1 cellular context compared by ENCODE assay signal in the genomic region with DNA sequence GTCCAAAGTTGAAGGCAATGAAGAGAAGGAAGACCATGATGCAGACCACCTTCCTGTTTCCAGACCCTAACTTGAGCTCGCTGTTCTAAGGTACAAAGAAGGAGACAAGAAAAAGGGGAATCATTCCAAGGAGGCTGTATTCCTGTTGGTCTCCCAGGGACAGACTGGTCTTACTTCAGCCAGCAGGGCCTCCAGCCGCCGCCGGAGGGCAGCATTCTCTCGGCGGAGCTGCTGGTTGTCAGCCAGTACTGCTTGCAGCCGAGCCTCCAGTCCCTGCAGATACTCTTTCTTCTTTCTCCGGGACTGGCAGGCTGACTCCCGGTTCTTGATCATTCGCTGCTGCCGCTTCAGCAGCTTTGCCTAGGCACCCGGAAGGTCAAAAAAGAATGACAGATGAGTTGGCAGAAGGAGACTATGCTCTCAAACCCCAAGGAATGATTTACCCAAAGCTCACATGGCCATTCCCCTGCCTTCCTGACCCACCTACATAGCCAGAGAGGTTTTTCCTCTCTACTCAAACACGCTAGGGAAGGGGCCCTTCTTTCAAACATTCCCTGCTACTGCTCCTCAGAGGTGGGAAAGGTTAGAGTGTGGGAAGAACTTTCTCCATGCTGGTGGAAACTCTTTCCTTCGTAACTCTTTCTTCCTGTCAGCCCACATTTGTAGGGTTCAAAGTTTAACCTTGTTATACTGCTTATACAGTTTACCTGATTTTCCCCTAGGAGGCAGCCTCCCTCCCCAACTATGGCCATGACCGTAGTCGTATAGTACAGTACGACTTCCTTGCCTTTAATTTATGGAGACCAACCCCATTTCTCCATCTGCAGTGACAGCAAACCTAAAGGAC.
TF ChIP-seq lines count a peak whose summit lies in the region.

No MANE protein-coding gene starts in this region.

TF ChIP-seq in HepG2, 621 proteins besides CTCF, POLR2A, EP300 and RAD21 (continued from another document and continues in another):
- TF ChIP-seq HBP1 (CRISPR knock-in tag; IDR thresholded peaks at IDR 0.05; ENCODE audit: low read depth) (peak; percentile 61; the same call in 1 of the 2 replicates), MAF1 (CRISPR knock-in tag; IDR thresholded peaks at IDR 0.05; ENCODE audit: borderline replicate concordance) (no peak), ZNF670 (CRISPR knock-in tag; IDR thresholded peaks at IDR 0.05; ENCODE audit: borderline replicate concordance) (no peak), ZSCAN25 (CRISPR knock-in tag; IDR thresholded peaks at IDR 0.05) (peak; percentile 65; the same call in 1 of the 2 replicates), ZC3H13 (CRISPR knock-in tag; IDR thresholded peaks at IDR 0.05) (no peak), ZNF292 (CRISPR knock-in tag; IDR thresholded peaks at IDR 0.05; ENCODE audit: borderline replicate concordance, low read depth) (0 out of 2 replicates have a peak, but pooled peaks have one; percentile 28), TEAD3 (CRISPR knock-in tag; optimal IDR thresholded peaks at IDR 0.05; ENCODE audit: borderline replicate concordance) (peak; percentile 55), IRF2 (CRISPR knock-in tag; IDR thresholded peaks at IDR 0.05) (peak; percentile 69), PCBP2 (optimal IDR thresholded peaks at IDR 0.05; ENCODE audit: low read depth, low read length, poor library complexity, severe bottlenecking) (no peak), TGIF2 (CRISPR knock-in tag; IDR thresholded peaks at IDR 0.05) (peak; percentile 75), BRCA1 (CRISPR knock-in tag; IDR thresholded peaks at IDR 0.05) (peak; percentile 95; the same call in 1 of the 2 replicates), ZNF556 (CRISPR knock-in tag; IDR thresholded peaks at IDR 0.05; ENCODE audit: borderline replicate concordance) (peak; percentile 53; the same call in 1 of the 2 replicates), ZNF749 (CRISPR knock-in tag; IDR thresholded peaks at IDR 0.05; ENCODE audit: borderline replicate concordance) (no peak), SNAPC5 (CRISPR knock-in tag; IDR thresholded peaks at IDR 0.05; ENCODE audit: borderline replicate concordance) (no peak), USF2 (IDR thresholded peaks at IDR 0.05; ENCODE audit: low read depth, low read length) (no peak), USF2 (CRISPR knock-in tag; IDR thresholded peaks at IDR 0.05; ENCODE audit: borderline replicate concordance) (no peak), ZNF232 (CRISPR knock-in tag; IDR thresholded peaks at IDR 0.05; ENCODE audit: borderline replicate concordance) (peak; percentile 89; the same call in 1 of the 2 replicates), ZBTB49 (CRISPR knock-in tag; IDR thresholded peaks at IDR 0.05; ENCODE audit: borderline replicate concordance) (no peak), SSRP1 (CRISPR knock-in tag; IDR thresholded peaks at IDR 0.05) (no peak; the same call in 1 of the 2 replicates), PITX1 (CRISPR knock-in tag; IDR thresholded peaks at IDR 0.05) (0 out of 2 replicates have a peak, but pooled peaks have one; percentile 7), ZNF549 (CRISPR knock-in tag; IDR thresholded peaks at IDR 0.05) (no peak), ZNF547 (CRISPR knock-in tag; IDR thresholded peaks at IDR 0.05) (peak; percentile 57; the same call in 1 of the 2 replicates), ZNF260 (CRISPR knock-in tag; IDR thresholded peaks at IDR 0.05; ENCODE audit: borderline replicate concordance, low read depth) (no peak), SKI (IDR thresholded peaks at IDR 0.05; ENCODE audit: partially characterized antibody) (no peak), ZBTB7B (CRISPR knock-in tag; IDR thresholded peaks at IDR 0.05) (peak; percentile 36; the same call in 1 of the 2 replicates), ELF1 (CRISPR knock-in tag; IDR thresholded peaks at IDR 0.05) (peak; percentile 40; the same call in 1 of the 2 replicates), MBD4 (IDR thresholded peaks at IDR 0.05; ENCODE audit: borderline replicate concordance, low read length) (no peak), SMC3 (IDR thresholded peaks at IDR 0.05; ENCODE audit: low read length) (peak; percentile 79), ZNF33A (CRISPR knock-in tag; IDR thresholded peaks at IDR 0.05; ENCODE audit: borderline replicate concordance) (no peak), ZFX (CRISPR knock-in tag; IDR thresholded peaks at IDR 0.05; ENCODE audit: low read depth) (no peak; the same call in 1 of the 2 replicates), ZNF557 (CRISPR knock-in tag; IDR thresholded peaks at IDR 0.05) (no peak)
- TF ChIP-seq, protein P1, sequence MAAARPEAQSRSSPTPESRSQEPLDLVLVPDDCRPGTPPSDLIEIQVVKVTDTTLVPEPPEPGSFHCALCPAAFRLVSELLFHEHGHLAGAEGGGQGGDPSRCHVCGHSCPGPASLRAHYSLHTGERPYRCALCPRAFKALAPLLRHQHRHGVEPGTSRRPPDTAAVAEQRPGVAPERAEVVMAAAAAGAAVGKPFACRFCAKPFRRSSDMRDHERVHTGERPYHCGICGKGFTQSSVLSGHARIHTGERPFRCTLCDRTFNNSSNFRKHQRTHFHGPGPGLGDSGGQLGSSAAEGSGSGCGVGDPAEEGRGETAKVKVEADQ (CRISPR knock-in tag; IDR thresholded peaks at IDR 0.05; ENCODE audit: borderline replicate concordance), result no peak
- TF ChIP-seq, protein P2, sequence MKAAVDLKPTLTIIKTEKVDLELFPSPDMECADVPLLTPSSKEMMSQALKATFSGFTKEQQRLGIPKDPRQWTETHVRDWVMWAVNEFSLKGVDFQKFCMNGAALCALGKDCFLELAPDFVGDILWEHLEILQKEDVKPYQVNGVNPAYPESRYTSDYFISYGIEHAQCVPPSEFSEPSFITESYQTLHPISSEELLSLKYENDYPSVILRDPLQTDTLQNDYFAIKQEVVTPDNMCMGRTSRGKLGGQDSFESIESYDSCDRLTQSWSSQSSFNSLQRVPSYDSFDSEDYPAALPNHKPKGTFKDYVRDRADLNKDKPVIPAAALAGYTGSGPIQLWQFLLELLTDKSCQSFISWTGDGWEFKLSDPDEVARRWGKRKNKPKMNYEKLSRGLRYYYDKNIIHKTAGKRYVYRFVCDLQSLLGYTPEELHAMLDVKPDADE (CRISPR knock-in tag; IDR thresholded peaks at IDR 0.05), result no peak
- TF ChIP-seq, protein P3, sequence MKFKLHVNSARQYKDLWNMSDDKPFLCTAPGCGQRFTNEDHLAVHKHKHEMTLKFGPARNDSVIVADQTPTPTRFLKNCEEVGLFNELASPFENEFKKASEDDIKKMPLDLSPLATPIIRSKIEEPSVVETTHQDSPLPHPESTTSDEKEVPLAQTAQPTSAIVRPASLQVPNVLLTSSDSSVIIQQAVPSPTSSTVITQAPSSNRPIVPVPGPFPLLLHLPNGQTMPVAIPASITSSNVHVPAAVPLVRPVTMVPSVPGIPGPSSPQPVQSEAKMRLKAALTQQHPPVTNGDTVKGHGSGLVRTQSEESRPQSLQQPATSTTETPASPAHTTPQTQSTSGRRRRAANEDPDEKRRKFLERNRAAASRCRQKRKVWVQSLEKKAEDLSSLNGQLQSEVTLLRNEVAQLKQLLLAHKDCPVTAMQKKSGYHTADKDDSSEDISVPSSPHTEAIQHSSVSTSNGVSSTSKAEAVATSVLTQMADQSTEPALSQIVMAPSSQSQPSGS (CRISPR knock-in tag; IDR thresholded peaks at IDR 0.05), result peak; percentile 39; the same call in 1 of the 2 replicates
- TF ChIP-seq, protein P4, sequence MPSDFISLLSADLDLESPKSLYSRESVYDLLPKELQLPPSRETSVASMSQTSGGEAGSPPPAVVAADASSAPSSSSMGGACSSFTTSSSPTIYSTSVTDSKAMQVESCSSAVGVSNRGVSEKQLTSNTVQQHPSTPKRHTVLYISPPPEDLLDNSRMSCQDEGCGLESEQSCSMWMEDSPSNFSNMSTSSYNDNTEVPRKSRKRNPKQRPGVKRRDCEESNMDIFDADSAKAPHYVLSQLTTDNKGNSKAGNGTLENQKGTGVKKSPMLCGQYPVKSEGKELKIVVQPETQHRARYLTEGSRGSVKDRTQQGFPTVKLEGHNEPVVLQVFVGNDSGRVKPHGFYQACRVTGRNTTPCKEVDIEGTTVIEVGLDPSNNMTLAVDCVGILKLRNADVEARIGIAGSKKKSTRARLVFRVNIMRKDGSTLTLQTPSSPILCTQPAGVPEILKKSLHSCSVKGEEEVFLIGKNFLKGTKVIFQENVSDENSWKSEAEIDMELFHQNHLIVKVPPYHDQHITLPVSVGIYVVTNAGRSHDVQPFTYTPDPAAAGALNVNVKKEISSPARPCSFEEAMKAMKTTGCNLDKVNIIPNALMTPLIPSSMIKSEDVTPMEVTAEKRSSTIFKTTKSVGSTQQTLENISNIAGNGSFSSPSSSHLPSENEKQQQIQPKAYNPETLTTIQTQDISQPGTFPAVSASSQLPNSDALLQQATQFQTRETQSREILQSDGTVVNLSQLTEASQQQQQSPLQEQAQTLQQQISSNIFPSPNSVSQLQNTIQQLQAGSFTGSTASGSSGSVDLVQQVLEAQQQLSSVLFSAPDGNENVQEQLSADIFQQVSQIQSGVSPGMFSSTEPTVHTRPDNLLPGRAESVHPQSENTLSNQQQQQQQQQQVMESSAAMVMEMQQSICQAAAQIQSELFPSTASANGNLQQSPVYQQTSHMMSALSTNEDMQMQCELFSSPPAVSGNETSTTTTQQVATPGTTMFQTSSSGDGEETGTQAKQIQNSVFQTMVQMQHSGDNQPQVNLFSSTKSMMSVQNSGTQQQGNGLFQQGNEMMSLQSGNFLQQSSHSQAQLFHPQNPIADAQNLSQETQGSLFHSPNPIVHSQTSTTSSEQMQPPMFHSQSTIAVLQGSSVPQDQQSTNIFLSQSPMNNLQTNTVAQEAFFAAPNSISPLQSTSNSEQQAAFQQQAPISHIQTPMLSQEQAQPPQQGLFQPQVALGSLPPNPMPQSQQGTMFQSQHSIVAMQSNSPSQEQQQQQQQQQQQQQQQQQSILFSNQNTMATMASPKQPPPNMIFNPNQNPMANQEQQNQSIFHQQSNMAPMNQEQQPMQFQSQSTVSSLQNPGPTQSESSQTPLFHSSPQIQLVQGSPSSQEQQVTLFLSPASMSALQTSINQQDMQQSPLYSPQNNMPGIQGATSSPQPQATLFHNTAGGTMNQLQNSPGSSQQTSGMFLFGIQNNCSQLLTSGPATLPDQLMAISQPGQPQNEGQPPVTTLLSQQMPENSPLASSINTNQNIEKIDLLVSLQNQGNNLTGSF (CRISPR knock-in tag; IDR thresholded peaks at IDR 0.05), result 0 out of 2 replicates have a peak, but pooled peaks have one; percentile 43
